8 cellular contexts compared by ENCODE assay signal in genomic region chr3:120742198-120743080, GRCh38. TPM values are rescaled to one million over a fixed set of nuclear protein-coding genes. Genes with fewer than 3 reads are reported as not detected.
DNase-seq lines count a peak whose midpoint lies in the region; ATAC-seq and TF ChIP-seq lines count a peak whose summit lies in the region.

GTF2E1 (plus strand) TSS chr3:120742744; CDS start chr3:120750553, 7,809 bp downstream.
RABL3 (minus strand) TSS chr3:120742516; CDS start chr3:120742507, 9 bp downstream.

- peak within 1 kb of the TSS; percentile 65 to 81 for H3K4me3 ChIP-seq in left lung

- DNase-seq in NCI-H774 (lab: John Stamatoyannopoulos, UW): peak; percentile 95
- DNase-seq in activated CD4-positive, alpha-beta T cell treated with anti-CD3 and anti-CD28 coated beads, Interleukin-2, amount 50 U/mL, for 4 hours: peak; percentile 96
- DNase-seq in dermis blood vessel endothelial cell: peak; percentile 100
- peak; percentile 93 to 96 for DNase-seq in left lung
- peak; percentile 87 to 92 for DNase-seq in stimulated activated CD4-positive, alpha-beta T cell treated with anti-CD3 and anti-CD28 coated beads, Interleukin-2, amount 100 ng/mL, for 48 hours

- peaks cover 0 to 4% of the 10 kb centered on the region in 2 donors for H3K36me3 ChIP-seq in left lung

- peak; percentile 99 for ATAC-seq in GM19395 (IDR thresholded peaks at IDR 0.05; ENCODE audit: unreplicated experiment)
- peak; percentile 98 for ATAC-seq in HG03565 (IDR thresholded peaks at IDR 0.05; ENCODE audit: unreplicated experiment)
- ATAC-seq in left lung: peak; percentile 99

- H3K27ac ChIP-seq in C4-2B (peak within 1 kb of the TSS; percentile 96), left lung (peak within 1 kb of the TSS; percentile 94 to 98)

- intact Hi-C loops in left lung (cut with DNase I): no loop called here

- TF ChIP-seq CTCF in C4-2B (conservative IDR thresholded peaks at IDR 0.05): no peak
- TF ChIP-seq CTCF in left lung (IDR thresholded peaks at IDR 0.05): no peak

- no peaks in the 10 kb centered on the region for H3K27me3 ChIP-seq in left lung

- no peaks in the 10 kb centered on the region for H3K9me3 ChIP-seq in left lung

- H3K4me1 ChIP-seq in left lung: peaks cover 0 to 22% of the 10 kb centered on the region in 2 donors

RNA-seq across cellular contexts. Expression of gene GTF2E1, which starts in this region (rescaled TPM):
- 38.4 and 45.9 TPM in 2 replicates for total RNA-seq in dermis blood vessel endothelial cell
- 10 to 100 TPM; 14.5 to 21.5 TPM for total RNA-seq in left lung

RNA-seq across cellular contexts. Expression of gene RABL3, which starts in this region (rescaled TPM):
- total RNA-seq in dermis blood vessel endothelial cell: 19.9 and 25.0 TPM in 2 replicates
- 10 to 100 TPM; 19.0 to 20.0 TPM for total RNA-seq in left lung

Comparison
In these comparisons a context has a peak if more than half of its experiments do, and no peak if none do; other contexts are left out.
1. Peak in every context shown above with its lines: DNase-seq, ATAC-seq, H3K4me3 ChIP-seq and H3K27ac ChIP-seq.